25 cellular contexts compared by ENCODE assay signal in genomic region chrX:53511302-53511701, GRCh38.
"Had no signal": no experiment of that assay in that cellular context is flagged by ENCODE, and none has a peak within 500 bp of the region (broad histone marks: within the 10 kb centered on the region; RNA-seq: fewer than 3 reads in every experiment).

No MANE protein-coding gene starts in this region.

- H3K9ac ChIP-seq: parathyroid adenoma had no signal

- H3K36me3 ChIP-seq: gastroesophageal sphincter, stomach, transverse colon, uterus had no signal

- H3K9me3 ChIP-seq: gastroesophageal sphincter, mucosa of descending colon, stomach, transverse colon, uterus had no signal

- H3K4me1 ChIP-seq: gastroesophageal sphincter, parathyroid adenoma, stomach, transverse colon, uterus had no signal

- H3K27me3 ChIP-seq: gastroesophageal sphincter, transverse colon, uterus had no signal

- H3K27ac ChIP-seq: coronary artery, epithelial cell of prostate, gastroesophageal sphincter, parathyroid adenoma, stomach, transverse colon, uterus, VCaP had no signal

- H3K4me3 ChIP-seq: coronary artery, gastroesophageal sphincter, mucosa of descending colon, stomach, transverse colon, uterus had no signal

- H3K79me2 ChIP-seq: parathyroid adenoma had no signal

- H2AFZ ChIP-seq: parathyroid adenoma had no signal

- DNase-seq: activated CD4-positive, alpha-beta T cell treated with anti-CD3 and anti-CD28 coated beads, Interleukin-2, amount 10 ng/mL, durations not matched to agents 7 days and 5 days; activated CD8-positive, alpha-beta T cell treated with anti-CD3 and anti-CD28 coated beads, Interleukin-2, amount 10 ng/mL, durations not matched to agents 7 days and 5 days; activated gamma-delta T cell; activated naive CD4-positive, alpha-beta T cell treated with anti-CD3 and anti-CD28 coated beads, Interleukin-2, amount 50 U/mL, for 16 hours; activated naive CD8-positive, alpha-beta T cell treated with anti-CD3 and anti-CD28 coated beads, Interleukin-2, amount 50 U/mL, for 24 hours; cerebellar nuclear complex; head of caudate nucleus; hypothalamus; left ventricle myocardium superior; mucosa of descending colon; nephron progenitor cell; nucleus accumbens; small intestine; stimulated activated CD4-positive, alpha-beta T cell treated with anti-CD3 and anti-CD28 coated beads, Interleukin-2, amount 100 ng/mL, for 24 hours; stomach; transverse colon; uterus had no signal

- ATAC-seq: activated CD4-positive, CD25-positive, alpha-beta regulatory T cell treated with anti-CD3 and anti-CD28 coated beads, Interleukin-2, amount 50 U/mL, for 24 hours; activated CD8-positive, alpha-beta T cell treated with anti-CD3 and anti-CD28 coated beads, Interleukin-2, amount 10 ng/mL, durations not matched to agents 7 days and 5 days; activated naive CD8-positive, alpha-beta T cell treated with anti-CD3 and anti-CD28 coated beads, Interleukin-2, amount 50 U/mL, for 24 hours; gastroesophageal sphincter; left ventricle myocardium superior; mucosa of descending colon; sciatic nerve; stimulated activated memory B cell treated with anti-CD40 and anti-IgM and Interleukin-4, amounts not matched to agents 10 μg/mL and 1 μg/mL and 100 μg/mL, for 72 hours had no signal
